In the genomic region with DNA sequence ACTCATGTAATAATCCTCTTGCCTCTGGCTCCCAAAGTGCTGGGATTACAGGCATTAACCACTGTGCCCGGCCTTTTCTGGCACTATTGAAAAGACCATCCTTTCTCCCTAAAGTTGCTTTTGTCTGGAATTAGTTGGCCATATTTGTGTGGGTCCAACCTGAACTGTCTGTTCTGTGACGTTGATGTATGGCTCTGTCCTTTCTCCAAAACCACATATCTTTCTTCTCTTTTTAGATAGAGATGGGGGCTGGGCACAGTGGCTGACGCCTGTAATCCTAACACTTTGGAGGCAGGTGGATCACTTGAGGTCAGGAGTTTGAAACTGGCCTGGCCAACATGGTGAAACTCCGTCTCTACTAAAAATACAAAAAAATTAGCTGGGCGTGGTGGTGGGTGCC, we compare ENCODE assay signal across 11 cellular contexts.
"Had no signal": no experiment of that assay in that cellular context is flagged by ENCODE, and none has a peak within 500 bp of the region (broad histone marks: within the 10 kb centered on the region; RNA-seq: fewer than 3 reads in every experiment).

No MANE protein-coding gene starts in this region.

- H3K27me3 Mint-ChIP-seq: activated CD4-positive, alpha-beta T cell treated with anti-CD3 and anti-CD28 coated beads, Interleukin-2, amount 10 ng/mL, durations not matched to agents 7 days and 5 days had no signal

- H3K4me2 ChIP-seq: hepatocyte had no signal

- H3K9me3 ChIP-seq: esophagus squamous epithelium, tibial artery, vagina had no signal

- H3K4me3 ChIP-seq: esophagus squamous epithelium, hepatocyte, tibial artery, vagina had no signal

- H3K4me1 ChIP-seq: parathyroid adenoma had no signal

- H3K27ac ChIP-seq: parathyroid adenoma, tibial artery, vagina had no signal

- ATAC-seq: stimulated activated effector memory CD8-positive, alpha-beta T cell treated with anti-CD3 and anti-CD28 coated beads, Interleukin-12 subunit alpha, Interleukin-12 subunit beta, amount 100 ng/mL, for 72 hours had no signal

- H3K9ac ChIP-seq: parathyroid adenoma had no signal

- H3K4me3 Mint-ChIP-seq: activated CD4-positive, alpha-beta T cell treated with anti-CD3 and anti-CD28 coated beads, Interleukin-2, amount 10 ng/mL, durations not matched to agents 7 days and 5 days; stimulated activated effector memory CD8-positive, alpha-beta T cell treated with anti-CD3 and anti-CD28 coated beads, Interleukin-12 subunit alpha, Interleukin-12 subunit beta, amount 100 ng/mL, for 72 hours had no signal

- H3K36me3 ChIP-seq: vagina had no signal

- H3K27me3 ChIP-seq: esophagus squamous epithelium, hepatocyte, tibial artery, vagina had no signal

- DNase-seq: activated CD4-positive, alpha-beta T cell treated with anti-CD3 and anti-CD28 coated beads, Interleukin-2, amount 10 ng/mL, durations not matched to agents 7 days and 5 days; activated CD8-positive, alpha-beta memory T cell treated with anti-CD3 and anti-CD28 coated beads for 24 hours; activated naive CD4-positive, alpha-beta T cell treated with Interleukin-2 at 50 U/mL for 16 hours; esophagus squamous epithelium; kidney; stimulated activated CD4-positive, alpha-beta T cell treated with anti-CD3 and anti-CD28 coated beads, Interleukin-12 subunit alpha, Interleukin-12 subunit beta, amount 100 ng/mL, for 4 hours; tibial artery had no signal

- H3K9me3 Mint-ChIP-seq: stimulated activated effector memory CD8-positive, alpha-beta T cell treated with anti-CD3 and anti-CD28 coated beads, Interleukin-12 subunit alpha, Interleukin-12 subunit beta, amount 100 ng/mL, for 72 hours had no signal
